In genomic region chr12:16606936-16607335, GRCh38 we compare ENCODE assay signal across 10 cellular contexts. TPM values are rescaled to one million over a fixed set of nuclear protein-coding genes. Genes with fewer than 3 reads are reported as not detected.
DNase-seq lines count a peak whose midpoint lies in the region; TF ChIP-seq lines count a peak whose summit lies in the region.
"Had no signal": no experiment of that assay in that cellular context is flagged by ENCODE, and none has a peak within 500 bp of the region (broad histone marks: within the 10 kb centered on the region; RNA-seq: fewer than 3 reads in every experiment).

No MANE protein-coding gene starts in this region.

- peaks cover 27% of the 10 kb centered on the region for H3K4me1 Mint-ChIP-seq in glutamatergic neuron (ENCODE audit: low read depth, unreplicated experiment)

- intact Hi-C loops in ovary (cut with DNase I) = no loop called here

- H3K27ac ChIP-seq in ovary = peak overlapping the region in 1 of 2 donors; percentile 11
- H3K27ac ChIP-seq: VCaP had no signal

- no peak for DNase-seq in BE2C
- peak; percentile 61 for DNase-seq in NCI-H69 (lab: John Stamatoyannopoulos, UW)
- no peak for DNase-seq in glutamatergic neuron
- peak in 2 of 5 donors; percentile 44 to 50 for DNase-seq in ovary
- DNase-seq in NCI-H187 treated with DMSO at 0.1 percent for 48 hours (lab: John Stamatoyannopoulos, UW) = no peak
- DNase-seq in activated CD4-positive, alpha-beta T cell treated with anti-CD3 and anti-CD28 coated beads, Interleukin-2, amount 50 U/mL, for 1 hour = no peak
- no peak for DNase-seq in stimulated activated CD4-positive, alpha-beta T cell treated with anti-CD3 and anti-CD28 coated beads, Interleukin-1b, Interleukin-23, amount 100 ng/mL, for 48 hours
- no peak for DNase-seq in HCEC 1CT

- H3K27me3 ChIP-seq in BE2C (peaks cover 73% of the 10 kb centered on the region), ovary (no peaks in the 10 kb centered on the region)

- H3K9me3 ChIP-seq in BE2C (no peaks in the 10 kb centered on the region), ovary (no peaks in the 10 kb centered on the region)

- H3K27ac Mint-ChIP-seq in glutamatergic neuron (ENCODE audit: unreplicated experiment) = peak overlapping the region; percentile 2

- 68 to 76% (median 68%) methylated on average over 6 of the region's 6 CpGs for WGBS in ovary, 3 donors

- peaks cover 14% of the 10 kb centered on the region for H3K4me1 ChIP-seq in BE2C
- no peaks in the 10 kb centered on the region for H3K4me1 ChIP-seq in ovary (ENCODE audit: insufficient read depth)

- H3K4me3 ChIP-seq in BE2C (ENCODE audit: low read depth, low read length) (peak overlapping the region; percentile 38; the same call in 1 of the 2 replicates), ovary (peak overlapping the region; percentile 40)

- peaks cover 3% of the 10 kb centered on the region for H3K9me3 Mint-ChIP-seq in glutamatergic neuron (ENCODE audit: unreplicated experiment)

- TF ChIP-seq EP300 in ovary (IDR thresholded peaks at IDR 0.05) = no peak

- no peaks in the 10 kb centered on the region for H3K36me3 ChIP-seq in BE2C
- no peaks in the 10 kb centered on the region for H3K36me3 ChIP-seq in ovary

- peak overlapping the region; percentile 93 for H3K4me3 Mint-ChIP-seq in glutamatergic neuron (ENCODE audit: unreplicated experiment)

- H3K36me3 Mint-ChIP-seq in glutamatergic neuron (ENCODE audit: unreplicated experiment) = no peaks in the 10 kb centered on the region

- TF ChIP-seq CTCF in BE2C (IDR thresholded peaks at IDR 0.05; ENCODE audit: low read depth, low read length) = no peak
- no peak for TF ChIP-seq CTCF in glutamatergic neuron (IDR thresholded peaks at IDR 0.05; ENCODE audit: partially characterized antibody, unreplicated experiment)
- no peak for TF ChIP-seq CTCF in ovary (IDR thresholded peaks at IDR 0.05)

- H3K27me3 Mint-ChIP-seq in glutamatergic neuron (ENCODE audit: unreplicated experiment) = peaks cover 12% of the 10 kb centered on the region

- no peak for TF ChIP-seq POLR2A in ovary (IDR thresholded peaks at IDR 0.05)

RNA-seq across cellular contexts. Expression of gene LMO3, which starts 1.0 kb away (rescaled TPM):
- 0.79 TPM for polyA plus RNA-seq in BE2C (2012; ENCODE audit: insufficient read depth, insufficient read length, low read depth)
- total RNA-seq in glutamatergic neuron (ENCODE audit: unreplicated experiment) (0.78 TPM), ovary (1 to 10 TPM; 1.3 to 7.9 (median 5.0) TPM)
- polyA plus RNA-seq in ovary = 10 to 100 TPM in 1 of 2 donors, under 1 TPM in 1; 0.97 to 11.7 TPM
- total RNA-seq: NCI-H460 had no signal
